Comparison of ENCODE assay signal across 21 cellular contexts in genomic region chr22:43910178-43910695, GRCh38. TPM values are rescaled to one million over a fixed set of nuclear protein-coding genes. Genes with fewer than 3 reads are reported as not detected.
"Had no signal": no experiment of that assay in that cellular context is flagged by ENCODE, and none has a peak within 500 bp of the region (broad histone marks: within the 10 kb centered on the region; RNA-seq: fewer than 3 reads in every experiment).

No MANE protein-coding gene starts in this region.

- H3K27ac ChIP-seq: colonic mucosa, heart left ventricle, lower lobe of right lung, ovary, thyroid gland had no signal

- H3K9me3 ChIP-seq: colonic mucosa, heart left ventricle, lower lobe of right lung, ovary, thyroid gland had no signal

- H3K4me3 ChIP-seq: colonic mucosa, heart left ventricle, lower lobe of right lung, ovary, thyroid gland had no signal

- H3K27me3 ChIP-seq: colonic mucosa, ovary, thyroid gland had no signal

- DNase-seq: activated CD4-positive, alpha-beta T cell treated with anti-CD3 and anti-CD28 coated beads, Interleukin-2, amount 50 U/mL, for 4 hours; activated naive CD4-positive, alpha-beta T cell treated with Interleukin-2 at 50 U/mL for 16 hours; activated T-cell treated with anti-CD3 and anti-CD28 coated beads for 4 hours; caudate nucleus; colonic mucosa; effector CD4-positive, alpha-beta T cell; foreskin melanocyte; heart left ventricle; left cardiac atrium; lower lobe of right lung; midbrain; ovary; stimulated activated CD4-positive, alpha-beta T cell treated with anti-CD3 and anti-CD28 coated beads, Interleukin-2, amount 100 ng/mL, for 48 hours; stimulated activated naive B cell treated with anti-CD40 and anti-IgM and Interleukin-4, amounts not matched to agents 10 μg/mL and 1 μg/mL and 100 μg/mL, for 72 hours; T-cell; T-helper 9 cell; thyroid gland had no signal

- H3K4me1 ChIP-seq: colonic mucosa, heart left ventricle, lower lobe of right lung, thyroid gland had no signal

- H3K36me3 ChIP-seq: colonic mucosa, heart left ventricle, lower lobe of right lung, ovary, thyroid gland had no signal

RNA-seq across cellular contexts. Expression of gene PNPLA5, which starts 18.4 kb away (rescaled TPM):
- total RNA-seq: colonic mucosa, heart left ventricle, left cardiac atrium, lower lobe of right lung, neural crest cell, renal cortical epithelial cell, T-cell, thyroid gland, urinary bladder had no signal
- polyA plus RNA-seq: adipose tissue, heart left ventricle, ovary, urinary bladder had no signal

RNA-seq across cellular contexts. Expression of gene SULT4A1, which starts 47.9 kb away (rescaled TPM):
- total RNA-seq: lower lobe of right lung, T-cell, thyroid gland had no signal
